ENCODE assay signal across 15 cellular contexts in the genomic region with DNA sequence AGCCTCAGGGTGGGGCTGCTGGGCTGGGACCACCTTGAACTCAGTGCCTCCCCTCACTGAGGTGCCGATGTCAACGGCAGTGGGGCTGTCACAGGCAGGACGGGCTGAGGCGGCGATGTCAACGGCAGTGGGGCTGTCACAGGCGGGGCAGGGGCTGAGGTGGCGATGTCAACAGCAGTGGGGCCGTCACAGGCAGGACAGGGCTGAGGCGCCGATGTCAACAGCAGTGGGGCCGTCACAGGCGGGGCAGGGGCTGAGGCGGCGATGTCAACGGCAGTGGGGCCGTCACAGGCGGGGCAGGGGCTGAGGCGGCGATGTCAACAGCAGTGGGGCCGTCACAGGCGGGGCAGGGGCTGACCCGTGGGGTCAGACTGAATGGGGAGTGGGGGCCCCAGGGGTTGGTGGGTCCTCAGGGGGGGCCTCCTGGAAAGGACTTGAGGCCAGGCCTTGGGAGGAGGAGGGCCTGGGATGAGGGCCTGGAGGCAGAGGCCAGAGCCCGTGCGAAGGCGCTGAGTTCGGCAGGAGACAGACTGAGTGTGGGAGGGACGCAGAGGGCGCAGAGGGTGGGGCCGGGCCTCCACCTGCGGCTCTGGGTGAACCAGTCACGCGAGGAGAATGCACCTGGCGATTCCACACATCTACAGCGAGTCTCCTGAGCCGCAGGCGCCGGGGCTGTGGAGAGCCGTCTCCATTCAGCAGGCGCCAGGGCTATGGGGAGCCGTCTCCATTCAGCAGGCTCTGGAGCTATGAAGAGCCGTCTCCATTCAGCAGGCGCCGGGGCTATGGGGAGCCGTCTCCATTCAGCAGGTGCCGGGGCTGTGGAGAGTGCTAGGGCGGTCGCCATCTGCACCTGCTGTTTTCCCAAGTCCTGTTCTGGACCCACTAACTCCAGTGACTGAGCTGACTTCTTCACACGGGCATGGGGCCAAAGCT. TPM values are rescaled to one million over a fixed set of nuclear protein-coding genes. Genes with fewer than 3 reads are reported as not detected.
DNase-seq lines count a peak whose midpoint lies in the region; ATAC-seq, FAIRE-seq and TF ChIP-seq lines count a peak whose summit lies in the region.
"Had no signal": no experiment of that assay in that cellular context is flagged by ENCODE, and none has a peak within 500 bp of the region (broad histone marks: within the 10 kb centered on the region; RNA-seq: fewer than 3 reads in every experiment).

No MANE protein-coding gene starts in this region.

- 30% methylated on average over 16 of the region's 49 CpGs for WGBS in right lobe of liver (ENCODE audit: insufficient coverage, low coverage, low lambda C conversion rate, missing lambda C conversion rate)

- H3K27ac ChIP-seq in right lobe of liver (no peak overlapping the region), colonic mucosa (no peak overlapping the region)
- H3K27ac ChIP-seq: ascending aorta had no signal

- intact Hi-C loops in left ventricle myocardium superior (cut with micrococcal nuclease) (no loop called here), Right ventricle myocardium superior (cut with DNase I) (no loop called here), right lobe of liver (cut with DNase I) (no loop called here), colonic mucosa (cut with DNase I) (no loop called here)

- H3K4me1 ChIP-seq in right lobe of liver (no peaks in the 10 kb centered on the region), colonic mucosa (no peaks in the 10 kb centered on the region)
- H3K4me1 ChIP-seq: ascending aorta had no signal

- no peak for ATAC-seq in left ventricle myocardium superior
- no peak for ATAC-seq in Right ventricle myocardium superior (ENCODE audit: poor library complexity)
- no peak for ATAC-seq in right lobe of liver
- ATAC-seq: T-cell had no signal

- H3K36me3 ChIP-seq in right lobe of liver (no peaks in the 10 kb centered on the region), colonic mucosa (no peaks in the 10 kb centered on the region)
- H3K36me3 ChIP-seq: ascending aorta had no signal

- TF ChIP-seq CTCF in right lobe of liver (IDR thresholded peaks at IDR 0.05) = no peak
- no peak for TF ChIP-seq CTCF in colonic mucosa (IDR thresholded peaks at IDR 0.05)

- H3K27me3 ChIP-seq in right lobe of liver (no peaks in the 10 kb centered on the region), colonic mucosa (peaks cover 14% of the 10 kb centered on the region)
- H3K27me3 ChIP-seq: ascending aorta had no signal

- TF ChIP-seq POLR2A in right lobe of liver (IDR thresholded peaks at IDR 0.05) (no peak), H54 (IDR thresholded peaks at IDR 0.05; ENCODE audit: low read depth, low read length) (no peak)

- H3K4me3 ChIP-seq in right lobe of liver (no peak overlapping the region), colonic mucosa (no peak overlapping the region)
- H3K4me3 ChIP-seq: ascending aorta had no signal

- peak; percentile 23 for DNase-seq in left ventricle myocardium superior
- no peak for DNase-seq in Right ventricle myocardium superior
- DNase-seq in anterior cingulate cortex (lab: John Stamatoyannopoulos, UW) = peak in 44 of 58 donors; percentile 26 to 90 (median 70)
- DNase-seq in right lobe of liver = peak in 2 of 3 donors; percentile 13 to 43
- no peak for DNase-seq in colonic mucosa
- DNase-seq in HUDEP-2 (lab: John Stamatoyannopoulos, UW; ENCODE audit: unreplicated experiment in 76 of 76) = no peak
- no peak for DNase-seq in LoVo (ENCODE audit: low spot score)
- DNase-seq in H54 (ENCODE audit: insufficient read length, low spot score) = no peak
- DNase-seq: activated CD4-positive, alpha-beta T cell treated with anti-CD3 and anti-CD28 coated beads for 48 hours; NCI-H1436; stimulated activated CD4-positive, alpha-beta T cell treated with anti-CD3 and anti-CD28 coated beads, Interleukin-1b, Interleukin-23, amount 100 ng/mL, for 48 hours; T-cell had no signal

- FAIRE-seq in H54 (lab: Jason Lieb, UNC) = no peak
- FAIRE-seq: H1, HTR-8/SVneo had no signal

- no peak overlapping the region for H3K9ac ChIP-seq in colonic mucosa (ENCODE audit: low read depth in 2 of 2, low read length in 2 of 2)

- H3K9me3 ChIP-seq in right lobe of liver = no peaks in the 10 kb centered on the region
- no peaks in the 10 kb centered on the region for H3K9me3 ChIP-seq in colonic mucosa
- H3K9me3 ChIP-seq: ascending aorta had no signal

RNA-seq across cellular contexts. Expression of gene ATP5ME, which starts 22.9 kb away (rescaled TPM):
- 1,128 TPM for total RNA-seq in left ventricle myocardium superior
- total RNA-seq in Right ventricle myocardium superior = 1,145 TPM
- 100 to 1,000 TPM in 4 of 6 experiments, 10 to 100 TPM in 2; 78.2 to 225 (median 162) TPM for total RNA-seq in right lobe of liver
- total RNA-seq in colonic mucosa = 100 to 1,000 TPM; 416 to 553 TPM
- total RNA-seq: ascending aorta had no signal

RNA-seq across cellular contexts. Expression of gene MYL5, which starts 23.1 kb away (rescaled TPM):
- 2.7 TPM for total RNA-seq in left ventricle myocardium superior
- 3.7 TPM for total RNA-seq in Right ventricle myocardium superior
- total RNA-seq in right lobe of liver = 1 to 10 TPM; 6.9 to 9.2 (median 8.4) TPM
- total RNA-seq in colonic mucosa = 10 to 100 TPM; 17.3 to 53.6 TPM

RNA-seq across cellular contexts. Expression of gene PDE6B, which starts 25.8 kb away (rescaled TPM):
- 2.1 TPM for total RNA-seq in left ventricle myocardium superior
- total RNA-seq in Right ventricle myocardium superior = 1.1 TPM
- 1 to 10 TPM in 1 of 6 experiments, under 1 TPM in 4, not detected in 1; 0.24 to 1.9 (median 0.76) TPM for total RNA-seq in right lobe of liver
- 1 to 10 TPM; 1.2 to 2.3 TPM for total RNA-seq in colonic mucosa
- total RNA-seq: ascending aorta had no signal

RNA-seq across cellular contexts. Expression of gene SLC49A3, which starts 37.7 kb away (rescaled TPM):
- total RNA-seq in left ventricle myocardium superior (12.6 TPM), Right ventricle myocardium superior (14.6 TPM), right lobe of liver (1 to 10 TPM; 2.9 to 9.0 (median 5.2) TPM), colonic mucosa (1 to 10 TPM; 7.1 to 8.4 TPM)

RNA-seq across cellular contexts. Expression of gene PCGF3, which starts 54.4 kb away (rescaled TPM):
- 20.9 TPM for total RNA-seq in left ventricle myocardium superior
- total RNA-seq in Right ventricle myocardium superior = 20.8 TPM
- total RNA-seq in right lobe of liver = 10 to 100 TPM; 13.0 to 23.5 (median 14.7) TPM
- total RNA-seq in colonic mucosa = 10 to 100 TPM; 50.8 to 53.2 TPM

Comparison
In these comparisons a context has a peak if more than half of its experiments do, and no peak if none do; other contexts are left out.
1. DNase-seq: peak in left ventricle myocardium superior (single experiment), anterior cingulate cortex (44 of 58) and right lobe of liver (2 of 3); none in Right ventricle myocardium superior (single experiment), colonic mucosa (single experiment), HUDEP-2 (0 of 76), LoVo (single experiment) and H54 (single experiment).